8 cellular contexts compared by ENCODE assay signal in genomic region chr19:3607398-3608078, GRCh38. TPM values are rescaled to one million over a fixed set of nuclear protein-coding genes. Genes with fewer than 3 reads are reported as not detected.
DNase-seq lines count a peak whose midpoint lies in the region; ATAC-seq and TF ChIP-seq lines count a peak whose summit lies in the region.

No MANE protein-coding gene starts in this region.

- ATAC-seq in GM21529 (IDR thresholded peaks at IDR 0.05; ENCODE audit: unreplicated experiment), result no peak

- no peaks in the 10 kb centered on the region for H3K9me3 Mint-ChIP-seq in activated naive CD8-positive, alpha-beta T cell (ENCODE audit: low read depth)
- H3K9me3 Mint-ChIP-seq in activated naive CD8-positive, alpha-beta T cell treated with anti-CD3 and anti-CD28 coated beads for 36 hours, result no peaks in the 10 kb centered on the region

- H3K27ac Mint-ChIP-seq in activated naive CD8-positive, alpha-beta T cell, result no peak overlapping the region
- no peak overlapping the region for H3K27ac Mint-ChIP-seq in activated naive CD8-positive, alpha-beta T cell treated with anti-CD3 and anti-CD28 coated beads for 36 hours

- intact Hi-C loops in vagina (cut with DNase I), result no loop called here

- H3K4me3 Mint-ChIP-seq in activated naive CD8-positive, alpha-beta T cell, result peak overlapping the region; percentile 63
- no peak overlapping the region for H3K4me3 Mint-ChIP-seq in activated naive CD8-positive, alpha-beta T cell treated with anti-CD3 and anti-CD28 coated beads for 36 hours

- H3K27ac ChIP-seq in cingulate gyrus (ENCODE audit: low read depth, low read length) (peak overlapping the region; percentile 39), vagina (peak overlapping the region; percentile 80)

- peak overlapping the region; percentile 49 to 62 for H3K4me3 ChIP-seq in vagina

- H3K9me3 ChIP-seq in vagina, result no peaks in the 10 kb centered on the region

- peaks cover 55% of the 10 kb centered on the region for H3K4me1 ChIP-seq in vagina

- no peak for DNase-seq in activated naive CD8-positive, alpha-beta T cell treated with anti-CD3 and anti-CD28 coated beads for 36 hours
- DNase-seq in lung microvascular endothelial cell (ENCODE audit: low read depth in 2 of 2) (peak; percentile 40 to 42), vagina (ENCODE audit: extremely low spot score in 2 of 2) (no peak), GM19240 (ENCODE audit: insufficient read length, low spot score) (no peak), NCI-H1048 (lab: John Stamatoyannopoulos, UW) (no peak)

- H3K27me3 ChIP-seq in vagina, result no peaks in the 10 kb centered on the region

- no peaks in the 10 kb centered on the region for H3K27me3 Mint-ChIP-seq in activated naive CD8-positive, alpha-beta T cell
- no peaks in the 10 kb centered on the region for H3K27me3 Mint-ChIP-seq in activated naive CD8-positive, alpha-beta T cell treated with anti-CD3 and anti-CD28 coated beads for 36 hours

- H3K36me3 Mint-ChIP-seq in activated naive CD8-positive, alpha-beta T cell, result no peaks in the 10 kb centered on the region
- peaks cover 4% of the 10 kb centered on the region for H3K36me3 Mint-ChIP-seq in activated naive CD8-positive, alpha-beta T cell treated with anti-CD3 and anti-CD28 coated beads for 36 hours

- no peak for TF ChIP-seq POLR2A in vagina (IDR thresholded peaks at IDR 0.05)

- H3K4me1 Mint-ChIP-seq in activated naive CD8-positive, alpha-beta T cell (ENCODE audit: low read depth), result peaks cover 10% of the 10 kb centered on the region
- peaks cover 7% of the 10 kb centered on the region for H3K4me1 Mint-ChIP-seq in activated naive CD8-positive, alpha-beta T cell treated with anti-CD3 and anti-CD28 coated beads for 36 hours

- TF ChIP-seq CTCF in vagina (IDR thresholded peaks at IDR 0.05), result no peak

- H3K36me3 ChIP-seq in vagina, result peaks cover 0 to 19% of the 10 kb centered on the region in 2 donors

RNA-seq across cellular contexts. Expression of gene TBXA2R, which starts 0.9 kb away (rescaled TPM):
- 1 to 10 TPM; 2.8 to 3.1 TPM for total RNA-seq in activated naive CD8-positive, alpha-beta T cell treated with anti-CD3 and anti-CD28 coated beads for 36 hours
- total RNA-seq in lung microvascular endothelial cell, result 0.99 and 1.5 TPM in 2 replicates
- total RNA-seq in vagina, result 1.7 TPM

RNA-seq across cellular contexts. Expression of gene CACTIN, which starts 19.1 kb away (rescaled TPM):
- 10 to 100 TPM; 33.0 to 34.4 TPM for total RNA-seq in activated naive CD8-positive, alpha-beta T cell treated with anti-CD3 and anti-CD28 coated beads for 36 hours
- total RNA-seq in lung microvascular endothelial cell (15.3 and 21.6 TPM in 2 replicates), vagina (36.3 TPM)

RNA-seq across cellular contexts. Expression of gene GIPC3, which starts 22.3 kb away (rescaled TPM):
- under 1 TPM; 0.32 to 0.43 TPM for total RNA-seq in activated naive CD8-positive, alpha-beta T cell treated with anti-CD3 and anti-CD28 coated beads for 36 hours
- total RNA-seq in lung microvascular endothelial cell (0.20 and 0.65 TPM in 2 replicates), vagina (0.25 TPM)

RNA-seq across cellular contexts. Expression of gene HMG20B, which starts 34.8 kb away (rescaled TPM):
- total RNA-seq in activated naive CD8-positive, alpha-beta T cell treated with anti-CD3 and anti-CD28 coated beads for 36 hours, result 10 to 100 TPM; 37.1 to 41.6 TPM
- 59.1 and 60.5 TPM in 2 replicates for total RNA-seq in lung microvascular endothelial cell
- 92.8 TPM for total RNA-seq in vagina

RNA-seq across cellular contexts. Expression of gene MFSD12, which starts 50.2 kb away (rescaled TPM):
- 10 to 100 TPM; 73.2 to 76.1 TPM for total RNA-seq in activated naive CD8-positive, alpha-beta T cell treated with anti-CD3 and anti-CD28 coated beads for 36 hours
- 47.5 and 84.7 TPM in 2 replicates for total RNA-seq in lung microvascular endothelial cell
- total RNA-seq in vagina, result 48.4 TPM

Comparison
In these comparisons a context has a peak if more than half of its experiments do, and no peak if none do; other contexts are left out.
1. DNase-seq: peak in lung microvascular endothelial cell (2 of 2); none in activated naive CD8-positive, alpha-beta T cell treated with anti-CD3 and anti-CD28 coated beads for 36 hours (single experiment), vagina (0 of 2), GM19240 (single experiment) and NCI-H1048 (single experiment).